1 cellular context compared by ENCODE assay signal in genomic region chr22:29938285-29938693, GRCh38.
TF ChIP-seq lines count a peak whose summit lies in the region.

No MANE protein-coding gene starts in this region.

TF ChIP-seq in SK-N-SH treated with all-trans-retinoic acid at 6 μM for 48 hours, 23 proteins besides CTCF, POLR2A, EP300 and RAD21 (continued from another document):
- TF ChIP-seq, protein P1, sequence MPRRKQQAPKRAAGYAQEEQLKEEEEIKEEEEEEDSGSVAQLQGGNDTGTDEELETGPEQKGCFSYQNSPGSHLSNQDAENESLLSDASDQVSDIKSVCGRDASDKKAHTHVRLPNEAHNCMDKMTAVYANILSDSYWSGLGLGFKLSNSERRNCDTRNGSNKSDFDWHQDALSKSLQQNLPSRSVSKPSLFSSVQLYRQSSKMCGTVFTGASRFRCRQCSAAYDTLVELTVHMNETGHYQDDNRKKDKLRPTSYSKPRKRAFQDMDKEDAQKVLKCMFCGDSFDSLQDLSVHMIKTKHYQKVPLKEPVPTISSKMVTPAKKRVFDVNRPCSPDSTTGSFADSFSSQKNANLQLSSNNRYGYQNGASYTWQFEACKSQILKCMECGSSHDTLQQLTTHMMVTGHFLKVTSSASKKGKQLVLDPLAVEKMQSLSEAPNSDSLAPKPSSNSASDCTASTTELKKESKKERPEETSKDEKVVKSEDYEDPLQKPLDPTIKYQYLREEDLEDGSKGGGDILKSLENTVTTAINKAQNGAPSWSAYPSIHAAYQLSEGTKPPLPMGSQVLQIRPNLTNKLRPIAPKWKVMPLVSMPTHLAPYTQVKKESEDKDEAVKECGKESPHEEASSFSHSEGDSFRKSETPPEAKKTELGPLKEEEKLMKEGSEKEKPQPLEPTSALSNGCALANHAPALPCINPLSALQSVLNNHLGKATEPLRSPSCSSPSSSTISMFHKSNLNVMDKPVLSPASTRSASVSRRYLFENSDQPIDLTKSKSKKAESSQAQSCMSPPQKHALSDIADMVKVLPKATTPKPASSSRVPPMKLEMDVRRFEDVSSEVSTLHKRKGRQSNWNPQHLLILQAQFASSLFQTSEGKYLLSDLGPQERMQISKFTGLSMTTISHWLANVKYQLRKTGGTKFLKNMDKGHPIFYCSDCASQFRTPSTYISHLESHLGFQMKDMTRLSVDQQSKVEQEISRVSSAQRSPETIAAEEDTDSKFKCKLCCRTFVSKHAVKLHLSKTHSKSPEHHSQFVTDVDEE (CRISPR knock-in tag; IDR thresholded peaks at IDR 0.05) = no peak
- TF ChIP-seq ESRRG (CRISPR knock-in tag; IDR thresholded peaks at IDR 0.05) = no peak
- no peak for TF ChIP-seq ZNF70 (CRISPR knock-in tag; IDR thresholded peaks at IDR 0.05)
- no peak for TF ChIP-seq BACH2 (CRISPR knock-in tag; IDR thresholded peaks at IDR 0.05; ENCODE audit: borderline replicate concordance)
